In the genomic region with DNA sequence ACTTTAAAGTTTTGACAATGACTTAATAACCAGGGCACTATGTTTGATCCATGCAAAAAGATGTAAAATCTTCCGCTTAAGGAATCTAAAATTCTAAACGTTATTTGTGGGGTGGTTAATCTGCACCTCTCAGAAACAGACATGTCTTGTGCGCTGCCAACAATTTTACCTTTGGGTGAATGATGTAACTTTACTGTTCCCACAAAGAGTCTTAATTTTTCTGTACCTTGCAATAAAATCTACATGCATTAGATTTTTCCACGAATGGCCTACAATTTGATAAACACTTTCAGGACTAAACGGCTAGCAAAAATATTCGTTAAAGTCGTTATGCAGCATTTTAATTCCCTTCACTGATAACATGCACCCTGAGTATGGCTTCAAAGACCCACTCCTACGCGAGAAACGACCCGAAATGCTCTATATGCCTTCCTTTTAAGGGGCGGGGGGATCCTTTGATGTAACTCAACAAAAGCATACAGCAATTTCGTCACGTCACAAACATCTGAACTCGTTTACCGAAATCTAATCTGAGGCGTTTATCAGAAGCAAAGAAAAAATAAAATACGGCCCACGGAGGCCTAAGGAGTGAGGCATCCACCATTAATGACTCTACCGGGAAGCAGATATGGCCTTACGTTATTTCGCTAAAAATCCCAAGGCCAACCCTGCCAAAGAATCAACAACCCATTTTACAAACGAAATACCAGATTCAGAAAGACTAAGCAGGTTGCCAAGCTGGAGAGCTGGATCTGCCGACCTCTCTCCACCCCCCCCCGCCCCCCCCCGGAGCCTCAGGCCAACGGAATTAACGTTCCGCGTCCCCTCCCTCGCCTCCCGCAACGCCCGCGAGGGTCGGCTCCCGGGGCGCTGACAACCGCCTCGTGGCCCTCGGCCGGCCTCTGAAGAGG, we compare ENCODE assay signal across 8 cellular contexts. TPM values are rescaled to one million over a fixed set of nuclear protein-coding genes. Genes with fewer than 3 reads are reported as not detected.
A peak's percentile ranks its signal among the peaks of the same experiment; 100 is the strongest.
DNase-seq lines count a peak whose midpoint lies in the region; ATAC-seq and TF ChIP-seq lines count a peak whose summit lies in the region.

No MANE protein-coding gene starts in this region.

- WGBS in lung, 2 donors: 3% methylated on average over 42 of the region's 42 CpGs

- H3K4me1 ChIP-seq in lung (ENCODE audit: control insufficient read depth in 2 of 2, insufficient read depth in 2 of 2, low read length in 2 of 2): peaks cover 3 to 10% of the 10 kb centered on the region in 2 donors

- H3K4me2 ChIP-seq in SU-DHL-6 (ENCODE audit: low read depth, low read length, poor library complexity, severe bottlenecking): peak overlapping the region; percentile 93

- H3K36me3 ChIP-seq in SU-DHL-6 (ENCODE audit: low read length): peaks cover 22% of the 10 kb centered on the region
- H3K36me3 ChIP-seq in lung (ENCODE audit: control insufficient read depth in 2 of 2, insufficient read depth in 2 of 2, low read length in 2 of 2): peaks cover 9 to 11% of the 10 kb centered on the region in 2 donors

- H3K9ac ChIP-seq in SU-DHL-6 (ENCODE audit: low read length): peak overlapping the region; percentile 91

- ATAC-seq in HG03060 (IDR thresholded peaks at IDR 0.05; ENCODE audit: low read depth, unreplicated experiment) (peak; percentile 8), lung (ENCODE audit: insufficient read depth, low FRiP score) (peak; percentile 57)

- TF ChIP-seq CTCF in SU-DHL-6 (IDR thresholded peaks at IDR 0.05; ENCODE audit: insufficient read depth, low read length, poor library complexity, severe bottlenecking) (no peak), lung (IDR thresholded peaks at IDR 0.05; ENCODE audit: control extremely low read depth, extremely low read depth) (no peak)

- peak overlapping the region; percentile 52 for H2AFZ ChIP-seq in SU-DHL-6 (ENCODE audit: low read depth, low read length, severe bottlenecking)

- peak overlapping the region; percentile 71 for H3K4me3 ChIP-seq in SU-DHL-6 (ENCODE audit: insufficient read depth, low read length, poor library complexity, severe bottlenecking)
- H3K4me3 ChIP-seq in lung: peak overlapping the region; percentile 61

- H3K27me3 ChIP-seq in SU-DHL-6 (ENCODE audit: low read length) (no peaks in the 10 kb centered on the region), lung (ENCODE audit: control insufficient read depth, insufficient read depth) (no peaks in the 10 kb centered on the region)

- H3K9me3 ChIP-seq in SU-DHL-6 (ENCODE audit: insufficient read depth, low read length): no peaks in the 10 kb centered on the region
- H3K9me3 ChIP-seq in lung (ENCODE audit: control insufficient read depth in 2 of 2, insufficient read depth in 1 of 2, low read length in 1 of 2): no peaks in the 10 kb centered on the region

- peaks cover 94% of the 10 kb centered on the region for H3K79me2 ChIP-seq in SU-DHL-6 (ENCODE audit: insufficient read depth, low read length)

- H3K9me2 ChIP-seq in SU-DHL-6 (replicated peaks; ENCODE audit: insufficient read depth, low read length): no peaks in the 10 kb centered on the region

- peaks cover 23% of the 10 kb centered on the region for H3F3A ChIP-seq in SU-DHL-6 (ENCODE audit: insufficient read depth)

- H3K27ac ChIP-seq in SU-DHL-6 (ENCODE audit: low read depth, low read length) (peak overlapping the region; percentile 93), lung (ENCODE audit: low read depth in 1 of 2, low read length in 1 of 2) (peak overlapping the region; percentile 98 to 100), temporal lobe (ENCODE audit: low read depth, low read length) (peak overlapping the region; percentile 72)

- H4K20me1 ChIP-seq in SU-DHL-6 (ENCODE audit: low read depth, low read length): peaks cover 18% of the 10 kb centered on the region; the same call in 1 of the 2 replicates

- DNase-seq in DMS53 (lab: John Stamatoyannopoulos, UW) (peak; percentile 57), DMS53 treated with DMSO at 0.1 percent for 48 hours (lab: John Stamatoyannopoulos, UW; ENCODE audit: unreplicated experiment) (no peak), dedifferentiated amniotic fluid mesenchymal stem cell (ENCODE audit: extremely low spot score) (peak; percentile 17), lung (ENCODE audit: low spot score) (no peak), T-helper 9 cell (no peak)

RNA-seq across cellular contexts. Expression of a gene that starts 0.6 kb away (rescaled TPM):
- total RNA-seq in lung: 10 to 100 TPM; 20.6 to 33.1 TPM
- polyA plus RNA-seq in lung: 10 to 100 TPM; 34.4 to 38.0 TPM
- total RNA-seq in temporal lobe: 24.3 TPM

RNA-seq across cellular contexts. Expression of a gene that starts 0.6 kb away (rescaled TPM):
- 10 to 100 TPM; 37.3 to 39.6 TPM for total RNA-seq in lung
- polyA plus RNA-seq in lung: 10 to 100 TPM; 50.7 to 56.7 TPM
- 56.1 TPM for total RNA-seq in temporal lobe

RNA-seq across cellular contexts. Expression of a gene that starts 0.9 kb away (rescaled TPM):
- total RNA-seq in lung: 10 to 100 TPM; 18.6 to 39.8 TPM
- 10 to 100 TPM in 1 of 2 donors, 1 to 10 TPM in 1; 10.0 to 10.9 TPM for polyA plus RNA-seq in lung
- total RNA-seq in temporal lobe: 26.6 TPM

RNA-seq across cellular contexts. Expression of a gene that starts 36.1 kb away (rescaled TPM):
- total RNA-seq in lung (10 to 100 TPM; 13.0 to 16.1 TPM), temporal lobe (5.4 TPM)
- 1 to 10 TPM; 4.7 to 4.9 TPM for polyA plus RNA-seq in lung

RNA-seq across cellular contexts. Expression of a gene that starts 46.2 kb away (rescaled TPM):
- 10 to 100 TPM; 25.6 to 39.6 TPM for total RNA-seq in lung
- 1 to 10 TPM; 5.6 to 6.2 TPM for polyA plus RNA-seq in lung
- total RNA-seq in temporal lobe: 0.98 TPM

Comparison
In these comparisons a context has a peak if more than half of its experiments do, and no peak if none do; other contexts are left out.
1. DNase-seq: peak in DMS53 (single experiment) and dedifferentiated amniotic fluid mesenchymal stem cell (single experiment); none in DMS53 treated with DMSO at 0.1 percent for 48 hours (single experiment), lung (single experiment) and T-helper 9 cell (single experiment).
2. Peak in every context shown above with its lines, with median percentiles within 50 percentile points of each other: H3K27ac ChIP-seq.